Comparison of ENCODE assay signal across 24 cellular contexts in the genomic region with DNA sequence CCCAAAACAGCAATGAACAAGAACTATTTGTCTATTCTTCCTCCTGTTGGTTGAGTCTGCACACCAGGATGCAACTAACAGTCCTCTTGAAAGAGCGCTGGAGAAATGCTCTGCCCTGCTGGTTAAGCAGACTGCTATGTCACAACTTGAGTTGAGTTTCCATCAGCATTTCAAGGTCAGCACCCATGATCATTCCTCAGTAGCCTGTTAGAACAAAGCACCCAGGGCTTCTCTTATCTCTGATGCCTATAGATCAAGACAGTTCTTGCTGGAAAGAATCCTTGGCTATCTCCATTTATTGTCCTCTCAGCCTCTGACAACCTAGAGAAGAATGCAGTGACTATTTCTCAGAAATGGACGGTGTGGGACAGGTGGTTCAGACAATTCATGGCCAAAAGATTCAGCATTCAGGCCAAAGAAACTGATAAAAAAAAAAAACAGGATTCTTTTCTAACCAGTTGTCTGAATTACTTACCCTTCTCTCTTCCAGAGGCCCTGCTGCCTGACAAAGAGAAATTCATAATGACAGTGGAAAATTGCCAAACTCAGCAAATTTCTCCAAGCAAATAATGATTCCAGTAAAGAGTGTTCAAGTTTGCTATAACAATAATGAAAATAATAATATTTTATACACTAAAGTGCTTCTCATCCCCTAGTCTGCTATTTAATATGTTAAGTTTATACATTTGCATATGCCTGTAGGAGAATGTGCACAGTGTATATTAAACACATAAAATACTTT.
A peak's percentile ranks its signal among the peaks of the same experiment; 100 is the strongest.
DNase-seq lines count a peak whose midpoint lies in the region; ATAC-seq, FAIRE-seq and TF ChIP-seq lines count a peak whose summit lies in the region.
"Had no signal": no experiment of that assay in that cellular context is flagged by ENCODE, and none has a peak within 500 bp of the region (broad histone marks: within the 10 kb centered on the region; RNA-seq: fewer than 3 reads in every experiment).

No MANE protein-coding gene starts in this region.

- DNase-seq in stimulated activated naive CD8-positive, alpha-beta T cell treated with anti-CD3 and anti-CD28 coated beads, Interleukin-15, Interleukin-2, amounts not matched to agents 100 U/mL and 50 U/mL, for 24 hours, result no peak
- no peak for DNase-seq in stimulated activated naive CD8-positive, alpha-beta T cell treated with anti-CD3 and anti-CD28 coated beads, Interleukin-15, amount 100 ng/mL, for 72 hours
- DNase-seq in astrocyte of the hippocampus (ENCODE audit: low read depth, low spot score) (peak; percentile 13), islet precursor cell (peak; percentile 67), NCI-H2081 treated with DMSO at 0.1 percent for 48 hours (lab: John Stamatoyannopoulos, UW) (no peak), NCI-H748 treated with DMSO at 0.1 percent for 48 hours (lab: John Stamatoyannopoulos, UW) (no peak), kidney (no peak)
- DNase-seq in activated naive CD4-positive, alpha-beta T cell treated with anti-CD3 and anti-CD28 coated beads, Interleukin-2, amount 50 U/mL, for 72 hours (ENCODE audit: low spot score in 2 of 2), result no peak
- DNase-seq: EL, GF-D8, KG1, NCI-H1105, NCI-H146, NCI-H2029, NCI-H226, NCI-H510A treated with DMSO at 0.1 percent for 48 hours, NCI-H82, OCI-M1 had no signal

- H3K9ac ChIP-seq in kidney (ENCODE audit: low read length in 2 of 2), result no peak overlapping the region

- FAIRE-seq in kidney (lab: Jason Lieb, UNC), result no peak
- FAIRE-seq: A204.1, D721Med, RCC 7860 had no signal

- no peak overlapping the region for H3K4me3 ChIP-seq in kidney (ENCODE audit: low read length in 2 of 2)
- H3K4me3 ChIP-seq: SJCRH30 had no signal

- no peaks in the 10 kb centered on the region for H3K4me1 ChIP-seq in kidney (ENCODE audit: control insufficient read depth in 1 of 2, insufficient read depth in 1 of 2, low read depth in 1 of 2, low read length in 2 of 2)

- H3K36me3 Mint-ChIP-seq in activated naive CD4-positive, alpha-beta T cell treated with anti-CD3 and anti-CD28 coated beads, Interleukin-2, amount 50 U/mL, for 72 hours, result no peaks in the 10 kb centered on the region
- H3K36me3 Mint-ChIP-seq: CD14-positive monocyte had no signal

- intact Hi-C loops in kidney (cut with DNase I), result no loop called here

- H3K9me3 Mint-ChIP-seq in stimulated activated naive CD8-positive, alpha-beta T cell treated with anti-CD3 and anti-CD28 coated beads, Interleukin-15, amount 100 ng/mL, for 72 hours, result no peaks in the 10 kb centered on the region
- H3K9me3 Mint-ChIP-seq in activated naive CD4-positive, alpha-beta T cell treated with anti-CD3 and anti-CD28 coated beads, Interleukin-2, amount 50 U/mL, for 72 hours, result no peaks in the 10 kb centered on the region
- H3K9me3 Mint-ChIP-seq: CD14-positive monocyte had no signal

- H3K27ac Mint-ChIP-seq in stimulated activated naive CD8-positive, alpha-beta T cell treated with anti-CD3 and anti-CD28 coated beads, Interleukin-15, amount 100 ng/mL, for 72 hours, result no peak overlapping the region
- no peak overlapping the region for H3K27ac Mint-ChIP-seq in activated naive CD4-positive, alpha-beta T cell treated with anti-CD3 and anti-CD28 coated beads, Interleukin-2, amount 50 U/mL, for 72 hours
- H3K27ac Mint-ChIP-seq: B cell, CD14-positive monocyte had no signal

- no peak for TF ChIP-seq CTCF in kidney (IDR thresholded peaks at IDR 0.05; ENCODE audit: borderline replicate concordance, extremely low read depth, insufficient read depth)

- H3K36me3 ChIP-seq in kidney (ENCODE audit: control insufficient read depth in 1 of 2, insufficient read depth in 2 of 2, low read length in 2 of 2), result no peaks in the 10 kb centered on the region
- H3K36me3 ChIP-seq: SJCRH30 had no signal

- ATAC-seq in stimulated activated naive CD8-positive, alpha-beta T cell treated with anti-CD3 and anti-CD28 coated beads, Interleukin-15, Interleukin-2, amounts not matched to agents 100 U/mL and 50 U/mL, for 24 hours, result peak; percentile 6
- ATAC-seq in stimulated activated naive CD8-positive, alpha-beta T cell treated with anti-CD3 and anti-CD28 coated beads, Interleukin-15, amount 100 ng/mL, for 72 hours, result no peak
- no peak for ATAC-seq in activated naive CD4-positive, alpha-beta T cell treated with anti-CD3 and anti-CD28 coated beads, Interleukin-2, amount 50 U/mL, for 72 hours

- H3K27ac ChIP-seq in kidney (ENCODE audit: low read depth in 2 of 2, low read length in 2 of 2), result no peak overlapping the region
- H3K27ac ChIP-seq: SJCRH30 had no signal

- H3K9me3 ChIP-seq in kidney (ENCODE audit: control insufficient read depth in 1 of 2, low read length in 2 of 2), result no peaks in the 10 kb centered on the region
- H3K9me3 ChIP-seq: SJCRH30 had no signal

- peaks cover 19% of the 10 kb centered on the region for H3K27me3 Mint-ChIP-seq in stimulated activated naive CD8-positive, alpha-beta T cell treated with anti-CD3 and anti-CD28 coated beads, Interleukin-15, amount 100 ng/mL, for 72 hours
- H3K27me3 Mint-ChIP-seq: B cell had no signal

- H3K4me1 Mint-ChIP-seq in stimulated activated naive CD8-positive, alpha-beta T cell treated with anti-CD3 and anti-CD28 coated beads, Interleukin-15, amount 100 ng/mL, for 72 hours, result no peaks in the 10 kb centered on the region
- H3K4me1 Mint-ChIP-seq: CD14-positive monocyte had no signal

- H3K4me3 Mint-ChIP-seq in stimulated activated naive CD8-positive, alpha-beta T cell treated with anti-CD3 and anti-CD28 coated beads, Interleukin-15, amount 100 ng/mL, for 72 hours, result no peak overlapping the region
- H3K4me3 Mint-ChIP-seq: B cell, CD14-positive monocyte had no signal

Comparison
In these comparisons a context has a peak if more than half of its experiments do, and no peak if none do; other contexts are left out.
1. DNase-seq: peak in astrocyte of the hippocampus (single experiment) and islet precursor cell (single experiment); none in stimulated activated naive CD8-positive, alpha-beta T cell treated with anti-CD3 and anti-CD28 coated beads, Interleukin-15, Interleukin-2, amounts not matched to agents 100 U/mL and 50 U/mL, for 24 hours (single experiment), stimulated activated naive CD8-positive, alpha-beta T cell treated with anti-CD3 and anti-CD28 coated beads, Interleukin-15, amount 100 ng/mL, for 72 hours (0 of 2), NCI-H2081 treated with DMSO at 0.1 percent for 48 hours (single experiment), NCI-H748 treated with DMSO at 0.1 percent for 48 hours (single experiment), kidney (single experiment) and activated naive CD4-positive, alpha-beta T cell treated with anti-CD3 and anti-CD28 coated beads, Interleukin-2, amount 50 U/mL, for 72 hours (0 of 2).